7 cellular contexts compared by ENCODE assay signal in the genomic region with DNA sequence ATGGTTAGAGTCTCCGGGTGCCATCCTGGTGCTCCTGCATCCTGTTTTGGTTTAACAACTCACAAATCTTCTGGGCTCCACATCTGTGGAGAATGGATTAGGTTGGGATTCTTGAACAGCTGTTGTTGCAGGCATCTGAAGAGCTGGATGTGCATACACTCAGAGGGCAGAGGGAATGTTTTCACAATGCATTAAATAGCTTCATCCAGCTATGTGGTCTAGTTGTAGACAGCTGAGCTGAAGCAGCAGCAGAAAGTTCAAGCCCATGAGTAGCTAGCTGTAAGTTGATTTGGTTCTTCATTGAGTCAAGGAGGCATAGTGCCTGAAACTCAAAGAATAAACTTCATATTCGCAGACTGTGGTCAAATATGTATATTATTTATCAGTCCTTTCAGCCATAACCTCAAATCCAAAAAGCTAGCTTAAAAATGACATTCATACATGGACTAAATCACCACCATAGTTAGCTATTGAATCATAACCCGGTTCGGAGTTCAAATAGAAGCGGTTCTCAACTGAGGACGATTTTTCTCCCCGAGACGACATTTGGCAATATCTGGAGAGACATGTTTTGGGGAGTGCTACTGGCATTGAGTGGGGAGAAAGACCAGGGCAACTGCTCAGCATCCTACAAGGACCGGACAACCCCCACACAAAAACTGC. TPM values are rescaled to one million over a fixed set of nuclear protein-coding genes. Genes with fewer than 3 reads are reported as not detected.
DNase-seq lines count a peak whose midpoint lies in the region; ATAC-seq and TF ChIP-seq lines count a peak whose summit lies in the region.

No MANE protein-coding gene starts in this region.

- H4K20me1 ChIP-seq in GM23338 (replicated peaks; ENCODE audit: insufficient read depth) = peaks cover 12% of the 10 kb centered on the region

- no peak for DNase-seq in GM23338 (ENCODE audit: low spot score)
- DNase-seq in RWPE2 (ENCODE audit: low spot score) = no peak
- DNase-seq in fibroblast of pulmonary artery (ENCODE audit: low read depth) = no peak
- no peak for DNase-seq in GF-D8 (lab: John Stamatoyannopoulos, UW)
- no peak for DNase-seq in islet precursor cell

- no peaks in the 10 kb centered on the region for H3K9me3 Mint-ChIP-seq in GM23338

- H3K9me2 ChIP-seq in GM23338 (ENCODE audit: insufficient read depth) = 0 out of 2 replicates have a peak, but pooled peaks cover 3% of the 10 kb centered on the region

- peaks cover 16% of the 10 kb centered on the region for H3K27me3 Mint-ChIP-seq in GM23338 (ENCODE audit: insufficient read depth, low read depth, poor library complexity)

- peak overlapping the region; percentile 99; the same call in 1 of the 2 replicates for H3K27ac Mint-ChIP-seq in GM23338

- H3K4me3 Mint-ChIP-seq in GM23338 = peak overlapping the region; percentile 85

- H3K4me1 ChIP-seq in GM23338 (ENCODE audit: insufficient read depth) = peaks cover 25% of the 10 kb centered on the region
- H3K4me1 ChIP-seq in RWPE2 (ENCODE audit: insufficient read depth, poor library complexity, severe bottlenecking) = peaks cover 36% of the 10 kb centered on the region

- peak overlapping the region; percentile 99 for H3K4me2 ChIP-seq in GM23338

- ATAC-seq in GM23338 (no peak), RWPE2 (ENCODE audit: low read depth) (no peak), HG03196 (IDR thresholded peaks at IDR 0.05; ENCODE audit: unreplicated experiment) (no peak)

- peaks cover 17% of the 10 kb centered on the region for H3K79me2 ChIP-seq in GM23338 (replicated peaks; ENCODE audit: insufficient read depth)

- H3K27ac ChIP-seq in GM23338 (ENCODE audit: low read depth) (no peak overlapping the region), RWPE2 (ENCODE audit: poor library complexity, severe bottlenecking) (peak overlapping the region; percentile 91), skin epidermis (peak overlapping the region in 20 of 21 experiments; percentile 88 to 99 (median 94))

- no peaks in the 10 kb centered on the region for H3K9me3 ChIP-seq in RWPE2 (ENCODE audit: severe bottlenecking)

- peak overlapping the region; percentile 79 for H3K4me3 ChIP-seq in GM23338
- H3K4me3 ChIP-seq in RWPE2 (ENCODE audit: severe bottlenecking) = peak overlapping the region; percentile 95
- peak overlapping the region; percentile 82 for H3K4me3 ChIP-seq in fibroblast of pulmonary artery (replicated peaks; ENCODE audit: low read depth, low read length)
- H3K4me3 ChIP-seq in skin epidermis = peak overlapping the region; percentile 59 to 99 (median 85)

- H3K27me3 ChIP-seq in GM23338 (ENCODE audit: insufficient read depth) = peaks cover 19% of the 10 kb centered on the region
- no peaks in the 10 kb centered on the region for H3K27me3 ChIP-seq in RWPE2 (ENCODE audit: insufficient read depth, poor library complexity, severe bottlenecking)

- H3K4me1 Mint-ChIP-seq in GM23338 = peaks cover 19% of the 10 kb centered on the region

- peak overlapping the region; percentile 38; the same call in 1 of the 2 replicates for H2AFZ ChIP-seq in GM23338

- H3K36me3 Mint-ChIP-seq in GM23338 (ENCODE audit: low read depth) = no peaks in the 10 kb centered on the region; the same call in 2 of the 3 replicates

- H3K36me3 ChIP-seq in GM23338 (ENCODE audit: insufficient read depth) = no peaks in the 10 kb centered on the region
- H3K36me3 ChIP-seq in RWPE2 (ENCODE audit: low read depth) = peaks cover 6% of the 10 kb centered on the region; the same call in 1 of the 2 replicates

- 0 out of 2 replicates have a peak, but pooled peaks cover 2% of the 10 kb centered on the region for H3F3A ChIP-seq in GM23338 (replicated peaks; ENCODE audit: low read depth)

- TF ChIP-seq CTCF in GM23338 (conservative IDR thresholded peaks at IDR 0.05; ENCODE audit: low read depth in 2 of 2) (no peak), RWPE2 (IDR thresholded peaks at IDR 0.05; ENCODE audit: poor library complexity, severe bottlenecking) (no peak), fibroblast of pulmonary artery (IDR thresholded peaks at IDR 0.05; ENCODE audit: low read length, missing control alignments) (no peak)

TF ChIP-seq in GM23338, 12 proteins besides CTCF, POLR2A, EP300 and RAD21 (continues in another document):
- TF ChIP-seq CREB1 (CRISPR knock-in tag; IDR thresholded peaks at IDR 0.05; ENCODE audit: low read depth) (no peak), NANOG (IDR thresholded peaks at IDR 0.05; ENCODE audit: borderline replicate concordance) (no peak), JUNB (IDR thresholded peaks at IDR 0.05; ENCODE audit: unreplicated experiment) (no peak), EZH2phosphoT487 (IDR thresholded peaks at IDR 0.05; ENCODE audit: unreplicated experiment) (no peak), EZH2 (IDR thresholded peaks at IDR 0.05; ENCODE audit: low read depth, unreplicated experiment) (no peak)
- TF ChIP-seq, protein P1, sequence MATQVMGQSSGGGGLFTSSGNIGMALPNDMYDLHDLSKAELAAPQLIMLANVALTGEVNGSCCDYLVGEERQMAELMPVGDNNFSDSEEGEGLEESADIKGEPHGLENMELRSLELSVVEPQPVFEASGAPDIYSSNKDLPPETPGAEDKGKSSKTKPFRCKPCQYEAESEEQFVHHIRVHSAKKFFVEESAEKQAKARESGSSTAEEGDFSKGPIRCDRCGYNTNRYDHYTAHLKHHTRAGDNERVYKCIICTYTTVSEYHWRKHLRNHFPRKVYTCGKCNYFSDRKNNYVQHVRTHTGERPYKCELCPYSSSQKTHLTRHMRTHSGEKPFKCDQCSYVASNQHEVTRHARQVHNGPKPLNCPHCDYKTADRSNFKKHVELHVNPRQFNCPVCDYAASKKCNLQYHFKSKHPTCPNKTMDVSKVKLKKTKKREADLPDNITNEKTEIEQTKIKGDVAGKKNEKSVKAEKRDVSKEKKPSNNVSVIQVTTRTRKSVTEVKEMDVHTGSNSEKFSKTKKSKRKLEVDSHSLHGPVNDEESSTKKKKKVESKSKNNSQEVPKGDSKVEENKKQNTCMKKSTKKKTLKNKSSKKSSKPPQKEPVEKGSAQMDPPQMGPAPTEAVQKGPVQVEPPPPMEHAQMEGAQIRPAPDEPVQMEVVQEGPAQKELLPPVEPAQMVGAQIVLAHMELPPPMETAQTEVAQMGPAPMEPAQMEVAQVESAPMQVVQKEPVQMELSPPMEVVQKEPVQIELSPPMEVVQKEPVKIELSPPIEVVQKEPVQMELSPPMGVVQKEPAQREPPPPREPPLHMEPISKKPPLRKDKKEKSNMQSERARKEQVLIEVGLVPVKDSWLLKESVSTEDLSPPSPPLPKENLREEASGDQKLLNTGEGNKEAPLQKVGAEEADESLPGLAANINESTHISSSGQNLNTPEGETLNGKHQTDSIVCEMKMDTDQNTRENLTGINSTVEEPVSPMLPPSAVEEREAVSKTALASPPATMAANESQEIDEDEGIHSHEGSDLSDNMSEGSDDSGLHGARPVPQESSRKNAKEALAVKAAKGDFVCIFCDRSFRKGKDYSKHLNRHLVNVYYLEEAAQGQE (IDR thresholded peaks at IDR 0.05; ENCODE audit: unreplicated experiment) = no peak

RNA-seq across cellular contexts. Expression of gene ANKRD13A, which starts 0.9 kb away (rescaled TPM):
- 24.7 and 25.6 TPM in 2 replicates for total RNA-seq in GM23338 (2014; rRNA removed; shearing (Covaris generic))
- 5.7 and 6.2 TPM in 2 replicates for polyA plus RNA-seq in GM23338 (2016; fragmentation: Nextera tagmentation; extraction: Ambion mirVana)

RNA-seq across cellular contexts. Expression of gene GIT2, which starts 2.2 kb away (rescaled TPM):
- total RNA-seq in GM23338 (2014; rRNA removed; shearing (Covaris generic)) = 20.9 and 23.1 TPM in 2 replicates
- polyA plus RNA-seq in GM23338 (2016; fragmentation: Nextera tagmentation; extraction: Ambion mirVana) = 9.4 and 15.8 TPM in 2 replicates

RNA-seq across cellular contexts. Expression of gene C12orf76, which starts 50.0 kb away (rescaled TPM):
- 14.5 and 21.7 TPM in 2 replicates for total RNA-seq in GM23338 (2014; rRNA removed; shearing (Covaris generic))
- polyA plus RNA-seq in GM23338 (2016; fragmentation: Nextera tagmentation; extraction: Ambion mirVana) = 11.1 and 14.3 TPM in 2 replicates
